ENCODE assay signal across 8 cellular contexts in genomic region chr1:152052606-152053005, GRCh38. TPM values are rescaled to one million over a fixed set of nuclear protein-coding genes. Genes with fewer than 3 reads are reported as not detected.
A peak's percentile ranks its signal among the peaks of the same experiment; 100 is the strongest.
DNase-seq lines count a peak whose midpoint lies in the region; ATAC-seq and TF ChIP-seq lines count a peak whose summit lies in the region.

No MANE protein-coding gene starts in this region.

- TF ChIP-seq RAD21 in HCT116 (IDR thresholded peaks at IDR 0.05; ENCODE audit: low read depth) = peak; percentile 90

- RAD21 ChIA-PET in HCT116 (lab: Charles Lee; ENCODE audit: low non-redundant PET in 1 of 2, low total read pairs in 2 of 2, uncharacterized antibody in 2 of 2, unreplicated experiment in 2 of 2) = interaction anchor here (0.6 to 1.3 kb wide), 5 partner anchors 25 to 133 kb away, joined by 3 to 5 read pairs (median 3); no protein-coding TSS in a partner anchor

- ATAC-seq in HCT116 (peak; percentile 31), left colon (peak; percentile 32)

- H3K27ac ChIP-seq in HCT116 (ENCODE audit: low read depth, low read length) = no peak overlapping the region

- peaks cover 12 to 40% of the 10 kb centered on the region in 2 experiments for H3K4me1 ChIP-seq in HCT116 (ENCODE audit: control insufficient read depth in 1 of 2, insufficient read depth in 2 of 2, low read length in 2 of 2)

- no peak overlapping the region for H3K4me3 ChIP-seq in HCT116 (replicated peaks in 1 of 2; ENCODE audit: low read depth in 1 of 2, low read length in 2 of 2)

- TF ChIP-seq POLR2A in HCT116 (IDR thresholded peaks at IDR 0.05; ENCODE audit: borderline replicate concordance, extremely low read depth, insufficient read depth, insufficient read length) = no peak

- BruUV-seq in HCT116 (replicated peaks; lab: Mats Ljungman, UMichigan) = no TSS peak

- POLR2A ChIA-PET in HCT116 (lab: Charles Lee) = no interaction called here

- CTCF ChIA-PET in HCT116 (lab: Charles Lee) = interaction anchor here (1.0 to 10.2 kb wide), 9 partner anchors 54 to 406 kb away, joined by 3 to 130 read pairs (median 6); no protein-coding TSS in a partner anchor

- peak overlapping the region; percentile 10 for H2AFZ ChIP-seq in HCT116 (ENCODE audit: low read depth, low read length, poor library complexity, severe bottlenecking)

- TF ChIP-seq CTCF in HCT116 (IDR thresholded peaks at IDR 0.05 in 2 of 3, conservative IDR thresholded peaks at IDR 0.05 in 1 of 3; ENCODE audit: borderline replicate concordance in 1 of 3, insufficient read depth in 1 of 3, low read depth in 2 of 3, low read length in 2 of 3) = peak; percentile 87 to 95 (median 91)

- DNase-seq in AG20443 (ENCODE audit: low spot score) = peak; percentile 85
- DNase-seq in HCT116 (ENCODE audit: low read depth, low spot score) = peak; percentile 64
- DNase-seq in NCI-H460 (ENCODE audit: extremely low read depth, low read depth) = peak; percentile 86
- DNase-seq in activated CD4-positive, alpha-beta T cell treated with anti-CD3 and anti-CD28 coated beads for 24 hours (ENCODE audit: low read depth in 2 of 2) = peak; percentile 72 to 88
- peak; percentile 65 for DNase-seq in cerebellum (ENCODE audit: low spot score)
- peak; percentile 77 to 90 for DNase-seq in left colon
- DNase-seq in stimulated activated CD4-positive, alpha-beta T cell treated with anti-CD3 and anti-CD28 coated beads, Interleukin-4, amount 100 ng/mL, for 1 hour = peak; percentile 85
- DNase-seq in cortex of kidney (lab: John Stamatoyannopoulos, UW) = no peak

- H3K79me2 ChIP-seq in HCT116 (ENCODE audit: insufficient read depth, low read length) = no peaks in the 10 kb centered on the region

- peaks cover 32% of the 10 kb centered on the region for H3K27me3 ChIP-seq in HCT116 (ENCODE audit: insufficient read depth, low read length)

- no peak overlapping the region for H3K4me2 ChIP-seq in HCT116 (ENCODE audit: low read length)

- no peaks in the 10 kb centered on the region for H4K20me1 ChIP-seq in HCT116 (ENCODE audit: insufficient read depth)

- H3K9me2 ChIP-seq in HCT116 (ENCODE audit: insufficient read depth) = no peaks in the 10 kb centered on the region

- H3K9ac ChIP-seq in HCT116 (ENCODE audit: low read length) = no peak overlapping the region

- H3K9me3 ChIP-seq in HCT116 (ENCODE audit: control insufficient read depth in 1 of 2, insufficient read depth in 1 of 2, low read depth in 1 of 2, low read length in 2 of 2) = no peaks in the 10 kb centered on the region

- no peaks in the 10 kb centered on the region for H3K36me3 ChIP-seq in HCT116 (ENCODE audit: control insufficient read depth in 1 of 2, insufficient read depth in 2 of 2, low read length in 2 of 2)

- intact Hi-C loops in HCT116 (cut with micrococcal nuclease) (loop anchor here (1.0 to 2.0 kb wide), 4 partner anchors 90 to 406 kb away; no protein-coding TSS in a partner anchor), left colon (cut with DNase I, micrococcal nuclease) (loop anchor here (5.0 to 10.0 kb wide), 2 partner anchors 132 to 135 kb away; no protein-coding TSS in a partner anchor)

TF ChIP-seq in HCT116, 20 proteins besides CTCF, POLR2A, EP300 and RAD21:
- TF ChIP-seq CEBPB (IDR thresholded peaks at IDR 0.05; ENCODE audit: low read depth) (peak; percentile 45), EGR1 (IDR thresholded peaks at IDR 0.05; ENCODE audit: low read depth) (no peak), YY1 (IDR thresholded peaks at IDR 0.05; ENCODE audit: extremely low read depth, insufficient replicate concordance, low read depth, low read length) (peak; percentile 22), CBX3 (IDR thresholded peaks at IDR 0.05; ENCODE audit: low read depth) (no peak), EZH2phosphoT487 (IDR thresholded peaks at IDR 0.05; ENCODE audit: borderline replicate concordance) (no peak), ZNF274 (IDR thresholded peaks at IDR 0.05; ENCODE audit: low read depth, low read length) (no peak)

RNA-seq across cellular contexts. Expression of gene S100A11, which starts 15.8 kb away (rescaled TPM):
- total RNA-seq in HCT116 (2021; ENCODE audit: unreplicated experiment) = 229 TPM
- 638 and 798 TPM in 2 replicates for polyA plus RNA-seq in HCT116 (2012)
- total RNA-seq in NCI-H460 (2014; rRNA removed; shearing (Covaris generic)) = 879 and 977 TPM in 2 replicates
- polyA plus RNA-seq in NCI-H460 (2014; cell fraction: nucleus; rRNA removed) = 216 and 287 TPM in 2 replicates
- 10.3 TPM for total RNA-seq in cerebellum
- total RNA-seq in left colon = 100 to 1,000 TPM; 115 to 178 TPM

RNA-seq across cellular contexts. Expression of gene TCHHL1, which starts 36.3 kb away (rescaled TPM):
- total RNA-seq in HCT116 (2021; ENCODE audit: unreplicated experiment) = not detected
- not detected in 2 replicates for polyA plus RNA-seq in HCT116 (2012)
- not detected in 2 replicates for total RNA-seq in NCI-H460 (2014; rRNA removed; shearing (Covaris generic))
- polyA plus RNA-seq in NCI-H460 (2014; cell fraction: nucleus; rRNA removed) = not detected in 2 replicates
- total RNA-seq in cerebellum = not detected
- not detected for total RNA-seq in left colon

RNA-seq across cellular contexts. Expression of gene S100A10, which starts 58.9 kb away (rescaled TPM):
- total RNA-seq in HCT116 (2021; ENCODE audit: unreplicated experiment) (340 TPM), cerebellum (1.8 TPM), left colon (1,000 to 10,000 TPM; 1,029 to 1,322 TPM)
- polyA plus RNA-seq in HCT116 (2012) = 152 and 230 TPM in 2 replicates
- total RNA-seq in NCI-H460 (2014; rRNA removed; shearing (Covaris generic)) = 373 and 385 TPM in 2 replicates
- polyA plus RNA-seq in NCI-H460 (2014; cell fraction: nucleus; rRNA removed) = 57.9 and 63.6 TPM in 2 replicates

Comparison
In these comparisons a context has a peak if more than half of its experiments do, and no peak if none do; other contexts are left out.
1. RNA of gene S100A11, which starts 15.8 kb away (total RNA-seq): 879 to 977 TPM in NCI-H460, 229 TPM in HCT116 (single experiment) and 115 to 178 TPM in left colon; 10.3 TPM in cerebellum (single experiment); every median in the first group is over 10 times any median in the second.
2. RNA of gene S100A10, which starts 58.9 kb away (total RNA-seq): 1,029 to 1,322 TPM in left colon, 373 to 385 TPM in NCI-H460 and 340 TPM in HCT116 (single experiment); 1.8 TPM in cerebellum (single experiment); every median in the first group is over 100 times any median in the second.